In the genomic region with DNA sequence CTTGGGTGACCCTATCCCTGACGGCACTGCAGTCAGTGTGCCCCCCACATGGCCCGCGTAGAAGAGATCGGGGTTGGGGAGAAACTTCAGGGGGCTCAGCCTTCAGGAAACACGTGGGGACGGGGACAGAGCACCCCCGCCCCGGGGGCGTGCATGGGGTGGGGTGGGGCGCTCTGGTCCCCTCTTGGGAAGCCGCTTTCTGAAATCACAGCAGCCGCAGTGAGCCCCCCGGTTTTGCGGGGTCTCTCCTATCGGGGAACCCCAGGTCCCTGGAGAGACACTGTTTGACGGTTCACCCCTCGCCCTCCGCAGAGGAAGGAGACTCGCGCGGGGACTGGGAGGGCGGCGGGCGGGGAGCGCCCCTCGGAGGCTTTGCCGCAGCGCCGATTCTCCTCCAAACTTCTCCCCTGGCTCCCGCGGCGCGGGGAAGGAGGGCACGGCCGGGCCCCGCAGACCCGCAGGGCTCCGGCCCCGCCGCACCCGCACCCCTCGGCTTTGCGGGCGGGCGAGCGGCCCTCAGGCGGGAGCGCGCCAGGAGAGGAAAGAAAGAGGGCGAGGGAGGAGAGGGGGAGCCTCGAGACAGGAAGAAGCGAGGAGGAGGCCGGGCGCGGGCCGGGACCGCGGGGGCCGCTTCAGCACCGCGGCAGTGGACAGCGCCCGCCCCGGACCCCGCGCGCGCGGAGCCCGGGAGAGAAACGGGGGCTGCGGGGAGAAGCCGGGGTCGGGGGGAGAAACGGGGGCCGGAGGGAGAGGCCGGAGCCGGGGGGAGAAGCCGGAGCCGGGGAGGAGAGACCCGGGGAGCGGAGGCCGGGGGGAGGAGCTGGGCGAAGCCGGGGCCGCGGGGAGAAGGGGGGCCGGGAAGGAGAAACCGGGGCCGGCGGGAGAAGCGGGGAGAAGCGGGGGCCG, we compare ENCODE assay signal across 8 cellular contexts. TPM values are rescaled to one million over a fixed set of nuclear protein-coding genes. Genes with fewer than 3 reads are reported as not detected.
DNase-seq lines count a peak whose midpoint lies in the region; ATAC-seq and TF ChIP-seq lines count a peak whose summit lies in the region.

No MANE protein-coding gene starts in this region.

- intact Hi-C loops in breast epithelium (cut with DNase I; ENCODE audit: low total_unique reads) (no loop called here), left lung (cut with DNase I) (no loop called here)

- H3K27ac ChIP-seq in BLaER1 treated with 17β-estradiol and CSF1 and Interleukin-3, amounts not matched to agents 10 nM and 100 nM = no peak overlapping the region
- H3K27ac ChIP-seq in HUES6 (ENCODE audit: low read depth, low read length) = no peak overlapping the region
- no peak overlapping the region for H3K27ac ChIP-seq in breast epithelium
- H3K27ac ChIP-seq in left lung = no peak overlapping the region

- no peaks in the 10 kb centered on the region for H3K36me3 ChIP-seq in BLaER1 treated with 17β-estradiol and CSF1 and Interleukin-3, amounts not matched to agents 10 nM and 100 nM
- H3K36me3 ChIP-seq in HUES6 (ENCODE audit: control insufficient read depth, insufficient read depth, low read length) (no peaks in the 10 kb centered on the region), breast epithelium (no peaks in the 10 kb centered on the region), left lung (no peaks in the 10 kb centered on the region)

- TF ChIP-seq CTCF in breast epithelium (IDR thresholded peaks at IDR 0.05) (no peak), left lung (IDR thresholded peaks at IDR 0.05) (no peak)

- H4K20me1 ChIP-seq in BLaER1 treated with 17β-estradiol and CSF1 and Interleukin-3, amounts not matched to agents 10 nM and 100 nM = peaks cover 0 to 74% (median 39%) of the 10 kb centered on the region in 11 experiments; a peak in 16 of 22 replicates

- H3K9ac ChIP-seq in BLaER1 treated with 17β-estradiol and CSF1 and Interleukin-3, amounts not matched to agents 10 nM and 100 nM = no peak overlapping the region
- no peak overlapping the region for H3K9ac ChIP-seq in HUES6 (ENCODE audit: low read length)

- peak overlapping the region; percentile 60 to 92 (median 75) for H3K4me2 ChIP-seq in BLaER1 treated with 17β-estradiol and CSF1 and Interleukin-3, amounts not matched to agents 10 nM and 100 nM

- TF ChIP-seq POLR2A in breast epithelium (IDR thresholded peaks at IDR 0.05) = no peak

- no peak for DNase-seq in breast epithelium (ENCODE audit: low spot score in 2 of 2)
- peak; percentile 28 to 72 for DNase-seq in left lung
- no peak for DNase-seq in cerebellum (ENCODE audit: low spot score)
- no peak for DNase-seq in cerebellar nuclear complex (lab: John Stamatoyannopoulos, UW)

- peak overlapping the region in 8 of 10 experiments; percentile 24 to 54 (median 42); a peak in 14 of 20 replicates for H3K4me3 ChIP-seq in BLaER1 treated with 17β-estradiol and CSF1 and Interleukin-3, amounts not matched to agents 10 nM and 100 nM
- H3K4me3 ChIP-seq in HUES6 (ENCODE audit: low read depth, low read length) = peak overlapping the region; percentile 46
- H3K4me3 ChIP-seq in breast epithelium = peak overlapping the region; percentile 20 to 64 (median 45)
- H3K4me3 ChIP-seq in left lung = peak overlapping the region in 1 of 2 donors; percentile 22

- ATAC-seq in left lung (peak; percentile 65), GM21423 (IDR thresholded peaks at IDR 0.05; ENCODE audit: unreplicated experiment) (no peak), HG03460 (IDR thresholded peaks at IDR 0.05; ENCODE audit: unreplicated experiment) (no peak)

- H3K27me3 ChIP-seq in BLaER1 treated with 17β-estradiol and CSF1 and Interleukin-3, amounts not matched to agents 10 nM and 100 nM = peaks cover 85 to 97% (median 91%) of the 10 kb centered on the region in 11 experiments
- H3K27me3 ChIP-seq in HUES6 (ENCODE audit: control insufficient read depth, insufficient read depth, low read length) (peaks cover 86% of the 10 kb centered on the region), breast epithelium (peaks cover 16 to 83% of the 10 kb centered on the region in 2 donors), left lung (peaks cover 51 to 97% of the 10 kb centered on the region in 2 donors)

- peaks cover 0 to 2% (median 0%) of the 10 kb centered on the region in 11 experiments; a peak in 1 of 22 replicates for H3K9me3 ChIP-seq in BLaER1 treated with 17β-estradiol and CSF1 and Interleukin-3, amounts not matched to agents 10 nM and 100 nM (replicated peaks in 1 of 11)
- no peaks in the 10 kb centered on the region for H3K9me3 ChIP-seq in HUES6 (ENCODE audit: control insufficient read depth, insufficient read depth, low read depth, low read length)
- H3K9me3 ChIP-seq in breast epithelium = no peaks in the 10 kb centered on the region
- no peaks in the 10 kb centered on the region for H3K9me3 ChIP-seq in left lung

- peaks cover 22 to 52% (median 40%) of the 10 kb centered on the region in 10 experiments for H3K4me1 ChIP-seq in BLaER1 treated with 17β-estradiol and CSF1 and Interleukin-3, amounts not matched to agents 10 nM and 100 nM
- H3K4me1 ChIP-seq in HUES6 (ENCODE audit: control insufficient read depth, insufficient read depth, low read length) (peaks cover 10% of the 10 kb centered on the region), breast epithelium (peaks cover 4 to 12% of the 10 kb centered on the region in 2 donors), left lung (peaks cover 3 to 13% of the 10 kb centered on the region in 2 donors)

RNA-seq across cellular contexts. Expression of gene CPLX1, which starts 0.6 kb away (rescaled TPM):
- 1 to 10 TPM in 2 of 3 donors, under 1 TPM in 1; 0.16 to 2.6 (median 1.2) TPM for total RNA-seq in breast epithelium
- 1 to 10 TPM; 3.1 to 3.2 TPM for total RNA-seq in left lung
- total RNA-seq in cerebellum = 3.4 TPM

Comparison
In these comparisons a context has a peak if more than half of its experiments do, and no peak if none do; other contexts are left out.
1. DNase-seq: peak in left lung (2 of 2); none in breast epithelium (0 of 2), cerebellum (single experiment) and cerebellar nuclear complex (0 of 2).